16 cellular contexts compared by ENCODE assay signal in the genomic region with DNA sequence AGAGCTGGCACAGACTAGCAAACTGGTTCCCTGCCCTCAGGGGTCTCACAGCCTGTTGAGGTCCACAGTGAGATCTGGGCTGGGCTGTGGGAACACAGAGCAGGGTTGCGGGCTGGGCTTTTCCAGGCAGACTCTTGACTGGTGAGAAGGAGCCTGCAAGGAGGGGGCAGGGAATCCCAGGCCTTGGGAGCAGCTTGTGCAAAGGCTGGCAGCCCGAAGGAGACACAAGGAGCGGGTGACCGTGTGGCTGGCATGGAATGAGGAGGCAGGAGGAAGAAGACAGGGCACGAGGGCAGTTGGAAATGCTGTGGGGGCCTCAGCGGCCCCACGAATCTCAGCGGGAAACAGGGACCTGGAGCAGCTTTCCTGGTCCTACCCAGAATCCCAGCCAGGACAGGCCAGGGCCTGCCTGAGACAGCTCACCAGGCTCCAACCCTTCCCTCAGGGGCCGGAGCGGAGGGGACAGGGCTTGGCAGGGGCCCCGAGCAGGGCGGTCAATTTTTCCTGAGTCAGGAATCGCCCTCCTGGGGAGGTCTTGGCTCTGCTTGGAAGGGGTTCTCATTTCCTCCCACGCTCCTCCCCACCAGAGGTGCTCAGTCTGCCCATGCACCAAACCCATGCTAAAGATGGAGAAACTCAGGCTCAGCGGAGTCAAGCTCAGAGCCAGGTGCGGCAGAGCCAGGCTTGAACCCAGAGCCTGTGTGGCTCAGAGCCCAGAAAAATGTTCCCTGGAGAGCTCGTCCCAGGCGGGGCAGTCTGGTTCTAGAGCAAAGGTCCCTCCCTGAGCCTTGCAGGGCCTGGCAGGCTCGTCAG. TPM values are rescaled to one million over a fixed set of nuclear protein-coding genes. Genes with fewer than 3 reads are reported as not detected.
DNase-seq lines count a peak whose midpoint lies in the region; ATAC-seq and TF ChIP-seq lines count a peak whose summit lies in the region.
"Had no signal": no experiment of that assay in that cellular context is flagged by ENCODE, and none has a peak within 500 bp of the region (broad histone marks: within the 10 kb centered on the region; RNA-seq: fewer than 3 reads in every experiment).

No MANE protein-coding gene starts in this region.

- DNase-seq in GM23338 (ENCODE audit: low spot score) (peak; percentile 35), astrocyte of the cerebellum (ENCODE audit: low read depth) (peak; percentile 42), heart right ventricle (peak in 1 of 2 donors; percentile 36), osteocyte (ENCODE audit: extremely low spot score, unreplicated experiment) (no peak), NCI-H1105 (lab: John Stamatoyannopoulos, UW) (no peak), Kasumi-1 (lab: John Stamatoyannopoulos, UW) (no peak), erythroblast (lab: John Stamatoyannopoulos, UW) (no peak)
- no peak for DNase-seq in activated CD4-positive, alpha-beta T cell treated with anti-CD3 and anti-CD28 coated beads for 1 hour
- DNase-seq: activated T-cell treated with anti-CD3 and anti-CD28 coated beads, Interleukin-2, amount 50 U/mL, for 72 hours; EL; HCEC 1CT; NCI-H146; NK-92 treated with Interleukin-12 subunit alpha and Interleukin-12 subunit beta, amount 100 ng/mL, for 24 hours; stimulated activated CD4-positive, alpha-beta T cell treated with anti-CD3 and anti-CD28 coated beads, Interleukin-4, amount 100 ng/mL, for 1 hour; stimulated activated naive CD4-positive, alpha-beta T cell treated with Interleukin-2 at 50 U/mL for 16 hours had no signal

- peaks cover 7% of the 10 kb centered on the region for H3K27me3 Mint-ChIP-seq in GM23338 (ENCODE audit: insufficient read depth, low read depth, poor library complexity)
- no peaks in the 10 kb centered on the region for H3K27me3 Mint-ChIP-seq in osteocyte (ENCODE audit: unreplicated experiment)

- no peak for TF ChIP-seq POLR2A in erythroblast (IDR thresholded peaks at IDR 0.05; ENCODE audit: low read length)

- ATAC-seq in GM23338 = peak; percentile 77
- ATAC-seq in heart right ventricle = peak; percentile 40 to 86 (median 70)
- ATAC-seq: activated T-cell treated with anti-CD3 and anti-CD28 coated beads, Interleukin-2, amount 50 U/mL, for 72 hours had no signal

- H3K36me3 Mint-ChIP-seq in GM23338 (ENCODE audit: low read depth) = no peaks in the 10 kb centered on the region
- H3K36me3 Mint-ChIP-seq in osteocyte (ENCODE audit: unreplicated experiment) = no peaks in the 10 kb centered on the region

- H3K36me3 ChIP-seq in GM23338 (ENCODE audit: insufficient read depth) (no peaks in the 10 kb centered on the region), heart right ventricle (no peaks in the 10 kb centered on the region)

- H3K79me2 ChIP-seq in GM23338 (replicated peaks; ENCODE audit: insufficient read depth) = no peaks in the 10 kb centered on the region

- no peak overlapping the region for H3K4me2 ChIP-seq in GM23338

- TF ChIP-seq CTCF in GM23338 (conservative IDR thresholded peaks at IDR 0.05; ENCODE audit: low read depth in 2 of 2) (no peak), astrocyte of the cerebellum (IDR thresholded peaks at IDR 0.05; ENCODE audit: low read depth, low read length, missing control alignments) (no peak), heart right ventricle (IDR thresholded peaks at IDR 0.05) (no peak), osteocyte (IDR thresholded peaks at IDR 0.05) (no peak)

- no peaks in the 10 kb centered on the region for H3F3A ChIP-seq in GM23338 (replicated peaks; ENCODE audit: low read depth)

- no peaks in the 10 kb centered on the region for H3K9me2 ChIP-seq in GM23338 (ENCODE audit: insufficient read depth)

- no peaks in the 10 kb centered on the region; the same call in 1 of the 2 replicates for H3K4me1 ChIP-seq in GM23338 (ENCODE audit: insufficient read depth)
- H3K4me1 ChIP-seq in heart right ventricle = peaks cover 0 to 14% (median 5%) of the 10 kb centered on the region in 9 donors

- H3K4me3 ChIP-seq in GM23338 (no peak overlapping the region), astrocyte of the cerebellum (ENCODE audit: low read depth, low read length) (no peak overlapping the region), heart right ventricle (no peak overlapping the region)

- H3K27ac Mint-ChIP-seq in GM23338 (peak overlapping the region; percentile 89), osteocyte (ENCODE audit: unreplicated experiment) (peak overlapping the region; percentile 78)
- H3K27ac Mint-ChIP-seq: activated T-cell treated with anti-CD3 and anti-CD28 coated beads, Interleukin-2, amount 50 U/mL, for 72 hours; progenitor cell of endocrine pancreas had no signal

- H3K4me1 Mint-ChIP-seq in GM23338 (peaks cover 7% of the 10 kb centered on the region; the same call in 2 of the 3 replicates), osteocyte (ENCODE audit: unreplicated experiment) (peaks cover 17% of the 10 kb centered on the region)

- in situ Hi-C loops in astrocyte of the cerebellum (cut with HindIII; ENCODE audit: low sequenced_read_pairs) = no loop called here

- 64 to 81% methylated on average over 19 of the region's 19 CpGs for WGBS in heart right ventricle, 2 donors

- H2AFZ ChIP-seq in GM23338 = peak overlapping the region; percentile 97

- H3K27me3 ChIP-seq in GM23338 (ENCODE audit: insufficient read depth) (no peaks in the 10 kb centered on the region), heart right ventricle (no peaks in the 10 kb centered on the region)

- intact Hi-C loops in heart right ventricle (cut with DNase I) = no loop called here

- H3K9me3 Mint-ChIP-seq in GM23338 (no peaks in the 10 kb centered on the region), osteocyte (ENCODE audit: unreplicated experiment) (no peaks in the 10 kb centered on the region)
- H3K9me3 Mint-ChIP-seq: activated T-cell treated with anti-CD3 and anti-CD28 coated beads, Interleukin-2, amount 50 U/mL, for 72 hours had no signal

- no peaks in the 10 kb centered on the region for H4K20me1 ChIP-seq in GM23338 (replicated peaks; ENCODE audit: insufficient read depth)

- no peaks in the 10 kb centered on the region for H3K9me3 ChIP-seq in heart right ventricle

- H3K4me3 Mint-ChIP-seq in GM23338 (no peak overlapping the region), osteocyte (ENCODE audit: unreplicated experiment) (no peak overlapping the region)
- H3K4me3 Mint-ChIP-seq: activated T-cell treated with anti-CD3 and anti-CD28 coated beads, Interleukin-2, amount 50 U/mL, for 72 hours had no signal

- H3K27ac ChIP-seq in GM23338 (ENCODE audit: low read depth) (no peak overlapping the region), heart right ventricle (peak overlapping the region in 3 of 10 donors; percentile 9 to 29 (median 19))

TF ChIP-seq in GM23338, 12 proteins besides CTCF, POLR2A, EP300 and RAD21 (continues in another document):
- TF ChIP-seq ZNF114 (CRISPR knock-in tag; IDR thresholded peaks at IDR 0.05) (no peak), JUNB (IDR thresholded peaks at IDR 0.05; ENCODE audit: unreplicated experiment) (no peak)

RNA-seq across cellular contexts. Expression of a gene that starts 9.2 kb away (rescaled TPM):
- total RNA-seq in GM23338 (2014; rRNA removed; shearing (Covaris generic)) = 62.6 and 63.3 TPM in 2 replicates
- polyA plus RNA-seq in GM23338 (2016; fragmentation: Nextera tagmentation; extraction: Ambion mirVana) = 19.0 and 20.5 TPM in 2 replicates
- 10 to 100 TPM; 25.5 to 61.4 (median 37.6) TPM for total RNA-seq in heart right ventricle
- polyA plus RNA-seq in heart right ventricle = 10 to 100 TPM; 10.1 to 21.2 TPM
- 23.4 and 24.0 TPM in 2 replicates for total RNA-seq in osteocyte

Comparison
In these comparisons a context has a peak if more than half of its experiments do, and no peak if none do; other contexts are left out.
1. DNase-seq: peak in GM23338 (single experiment) and astrocyte of the cerebellum (single experiment); none in osteocyte (single experiment), activated CD4-positive, alpha-beta T cell treated with anti-CD3 and anti-CD28 coated beads for 1 hour (single experiment), NCI-H1105 (single experiment), Kasumi-1 (0 of 2) and erythroblast (0 of 2).